In the genomic region with DNA sequence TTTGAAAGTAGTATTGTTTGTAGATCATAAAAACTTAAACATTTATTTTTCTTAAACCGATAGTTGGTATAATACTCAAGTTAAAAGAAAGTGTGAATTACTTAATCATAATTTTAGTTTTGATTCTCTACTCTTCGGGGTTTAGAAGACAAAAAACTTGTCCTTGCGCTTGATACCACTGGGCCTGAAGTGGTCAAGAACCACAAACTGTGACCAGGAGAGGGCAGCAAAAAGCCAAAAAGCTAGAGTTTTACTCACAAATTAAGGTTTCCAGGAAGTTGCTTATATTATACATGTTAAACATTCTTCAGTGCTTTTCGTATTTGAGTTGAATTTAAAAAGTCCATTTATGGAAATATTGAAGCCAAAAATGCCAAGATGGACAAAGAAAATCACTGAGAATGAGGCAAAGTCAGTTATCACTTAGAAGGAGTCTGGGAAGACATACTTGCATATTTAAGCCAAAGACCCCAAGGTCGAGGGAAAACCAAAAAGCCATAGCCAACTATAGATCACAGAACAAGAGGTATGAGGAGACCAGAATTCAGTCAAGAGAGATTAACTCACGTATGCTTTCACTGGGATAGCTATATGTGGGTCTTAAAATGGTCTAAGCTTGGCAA, we compare ENCODE assay signal across 8 cellular contexts. TPM values are rescaled to one million over a fixed set of nuclear protein-coding genes. Genes with fewer than 3 reads are reported as not detected.
DNase-seq lines count a peak whose midpoint lies in the region; ATAC-seq, FAIRE-seq and TF ChIP-seq lines count a peak whose summit lies in the region.

No MANE protein-coding gene starts in this region.

- no peaks in the 10 kb centered on the region for H3K4me1 Mint-ChIP-seq in stimulated activated naive B cell treated with anti-CD40 and anti-IgM and Interleukin-4, amounts not matched to agents 10 μg/mL and 1 μg/mL and 100 μg/mL, for 72 hours

- H3K36me3 Mint-ChIP-seq in stimulated activated naive B cell treated with anti-CD40 and anti-IgM and Interleukin-4, amounts not matched to agents 10 μg/mL and 1 μg/mL and 100 μg/mL, for 72 hours, result peaks cover 9 to 12% of the 10 kb centered on the region in 2 donors

- peak; percentile 59 for ATAC-seq in HG03175 (IDR thresholded peaks at IDR 0.05; ENCODE audit: unreplicated experiment)
- no peak for ATAC-seq in upper lobe of right lung
- no peak for ATAC-seq in stimulated activated naive B cell treated with anti-CD40 and anti-IgM and Interleukin-4, amounts not matched to agents 10 μg/mL and 1 μg/mL and 100 μg/mL, for 72 hours (replicated peaks)

- no peaks in the 10 kb centered on the region for H3K9me3 Mint-ChIP-seq in stimulated activated naive B cell treated with anti-CD40 and anti-IgM and Interleukin-4, amounts not matched to agents 10 μg/mL and 1 μg/mL and 100 μg/mL, for 72 hours

- H3K4me3 ChIP-seq in upper lobe of right lung, result no peak overlapping the region

- intact Hi-C loops in upper lobe of right lung (cut with DNase I), result no loop called here

- no peaks in the 10 kb centered on the region for H3K9me3 ChIP-seq in upper lobe of right lung

- TF ChIP-seq CTCF in upper lobe of right lung (IDR thresholded peaks at IDR 0.05), result peak; percentile 55

- H3K4me1 ChIP-seq in upper lobe of right lung, result no peaks in the 10 kb centered on the region

- H3K27me3 ChIP-seq in upper lobe of right lung, result no peaks in the 10 kb centered on the region

- H3K27ac Mint-ChIP-seq in stimulated activated naive B cell treated with anti-CD40 and anti-IgM and Interleukin-4, amounts not matched to agents 10 μg/mL and 1 μg/mL and 100 μg/mL, for 72 hours, result no peak overlapping the region

- FAIRE-seq in TTC549 (lab: Jason Lieb, UNC), result peak; percentile 87

- no peaks in the 10 kb centered on the region for H3K27me3 Mint-ChIP-seq in stimulated activated naive B cell treated with anti-CD40 and anti-IgM and Interleukin-4, amounts not matched to agents 10 μg/mL and 1 μg/mL and 100 μg/mL, for 72 hours

- DNase-seq in EH (ENCODE audit: low read depth) (peak; percentile 46), foreskin melanocyte (peak; percentile 49), upper lobe of right lung (no peak), mesenteric fat pad (ENCODE audit: low spot score) (no peak), mucosa of gallbladder (ENCODE audit: low spot score) (no peak)
- no peak for DNase-seq in stimulated activated naive B cell treated with anti-CD40 and anti-IgM and Interleukin-4, amounts not matched to agents 10 μg/mL and 1 μg/mL and 100 μg/mL, for 72 hours

- H3K4me3 Mint-ChIP-seq in stimulated activated naive B cell treated with anti-CD40 and anti-IgM and Interleukin-4, amounts not matched to agents 10 μg/mL and 1 μg/mL and 100 μg/mL, for 72 hours, result no peak overlapping the region

- no peak overlapping the region for H3K27ac ChIP-seq in upper lobe of right lung

- no peaks in the 10 kb centered on the region for H3K36me3 ChIP-seq in upper lobe of right lung

RNA-seq across cellular contexts. Expression of a gene that starts 34.2 kb away (rescaled TPM):
- total RNA-seq in upper lobe of right lung (6.0 TPM), mesenteric fat pad (3.4 TPM), mucosa of gallbladder (12.2 TPM)

RNA-seq across cellular contexts. Expression of a gene that starts 34.5 kb away (rescaled TPM):
- 18.5 TPM for total RNA-seq in upper lobe of right lung
- total RNA-seq in mesenteric fat pad, result 8.1 TPM
- total RNA-seq in mucosa of gallbladder, result 27.3 TPM

RNA-seq across cellular contexts. Expression of a gene that starts 35.7 kb away (rescaled TPM):
- total RNA-seq in upper lobe of right lung (53.9 TPM), mesenteric fat pad (180 TPM), mucosa of gallbladder (73.2 TPM)

Comparison
In these comparisons a context has a peak if more than half of its experiments do, and no peak if none do; other contexts are left out.
1. DNase-seq: peak in EH (single experiment) and foreskin melanocyte (single experiment); none in upper lobe of right lung (single experiment), stimulated activated naive B cell treated with anti-CD40 and anti-IgM and Interleukin-4, amounts not matched to agents 10 μg/mL and 1 μg/mL and 100 μg/mL, for 72 hours (single experiment), mesenteric fat pad (single experiment) and mucosa of gallbladder (single experiment).